ENCODE assay signal across 8 cellular contexts in the genomic region with DNA sequence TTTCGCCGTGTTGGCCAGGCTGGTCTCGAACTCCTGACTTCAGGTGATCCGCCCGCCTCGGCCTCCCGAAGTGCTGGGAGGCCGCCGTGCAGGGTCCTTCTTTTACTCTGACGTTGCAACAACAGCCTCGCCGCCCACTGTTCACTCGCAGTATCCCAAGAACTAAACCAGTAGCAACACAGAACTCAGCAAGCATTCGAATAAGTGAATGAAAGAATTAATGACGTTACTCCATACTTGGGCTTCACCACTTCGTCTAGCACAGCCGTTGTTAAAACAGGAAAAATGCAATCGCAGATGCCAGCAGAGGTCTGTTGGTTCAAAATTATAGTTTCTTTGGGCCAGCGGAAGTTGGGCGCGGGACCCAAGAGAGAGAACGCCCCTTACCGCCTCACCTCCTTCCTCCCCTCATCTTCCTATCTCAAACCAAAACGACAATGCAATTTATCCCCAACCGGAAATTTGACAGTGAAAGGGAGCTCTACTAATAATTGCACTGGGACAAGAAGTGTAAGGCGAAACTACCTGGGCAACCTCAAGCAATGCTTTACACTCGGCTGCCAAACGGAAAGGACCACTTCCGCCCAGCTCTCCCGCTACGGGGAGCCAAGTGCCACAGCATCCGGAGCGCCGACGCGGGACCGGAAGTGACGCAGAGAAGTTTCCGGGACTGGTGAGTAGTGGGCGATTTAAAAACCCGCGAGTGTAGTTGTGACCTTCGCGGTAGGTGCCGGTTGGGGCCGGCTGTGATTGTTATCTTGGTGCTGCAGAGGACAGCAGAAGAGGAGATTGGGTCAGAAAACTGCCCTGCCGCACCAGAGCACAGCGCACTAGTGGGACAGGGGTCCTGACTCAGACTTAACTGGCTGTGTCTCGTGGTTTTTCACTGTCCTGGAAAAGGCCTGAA. TPM values are rescaled to one million over a fixed set of nuclear protein-coding genes. Genes with fewer than 3 reads are reported as not detected.
DNase-seq lines count a peak whose midpoint lies in the region; ATAC-seq, FAIRE-seq and TF ChIP-seq lines count a peak whose summit lies in the region.

Gene NIF3L1 (plus strand): TSS at position 653 of the 907 bp plus-strand sequence. CDS start 2,573 bp downstream, outside the sequence.
Gene PPIL3 (minus strand): TSS at position 359 of the 907 bp plus-strand sequence. CDS start 1,462 bp downstream, outside the sequence.

- peak; percentile 86 for ATAC-seq in HG02938 (IDR thresholded peaks at IDR 0.05; ENCODE audit: unreplicated experiment)
- peak; percentile 98 for ATAC-seq in left ventricle myocardium superior
- peak; percentile 97 to 99 (median 98) for ATAC-seq in psoas muscle

- peak; percentile 63 for FAIRE-seq in urothelium cell line (lab: Jason Lieb, UNC)

- 0% methylated on average over 49 of the region's 49 CpGs for WGBS in psoas muscle, 3 donors

- no peaks in the 10 kb centered on the region for H3K9me3 ChIP-seq in psoas muscle

- peak; percentile 53 for TF ChIP-seq POLR2A in GM15510 (IDR thresholded peaks at IDR 0.05; ENCODE audit: borderline replicate concordance, extremely low read depth, insufficient read length)

- peak; percentile 76 to 78 for DNase-seq in NCI-H187 (lab: John Stamatoyannopoulos, UW)
- peak; percentile 78 to 100 (median 95) for DNase-seq in T-helper 2 cell
- peak; percentile 97 for DNase-seq in left ventricle myocardium superior
- DNase-seq in psoas muscle: peak; percentile 95 to 97
- peak; percentile 94 for DNase-seq in urothelium cell line (ENCODE audit: low spot score)

- H3K36me3 ChIP-seq in psoas muscle (ENCODE audit: insufficient read depth in 1 of 2, low read depth in 1 of 2): peaks cover 0 to 55% of the 10 kb centered on the region in 2 donors

- no peak for TF ChIP-seq CTCF in psoas muscle (IDR thresholded peaks at IDR 0.05)

- H3K4me1 ChIP-seq in psoas muscle: peaks cover 11% of the 10 kb centered on the region

- intact Hi-C loops in left ventricle myocardium superior (cut with micrococcal nuclease): no loop called here
- intact Hi-C loops in psoas muscle (cut with DNase I): loop anchor here in 1 of 2 donors (2.0 kb wide), 1 partner anchor 176 kb away; no protein-coding TSS in a partner anchor

- H3K27me3 ChIP-seq in psoas muscle (ENCODE audit: insufficient read depth in 3 of 3, low read length in 2 of 3): no peaks in the 10 kb centered on the region

- H3K4me3 ChIP-seq in psoas muscle: peak within 1 kb of the TSS; percentile 82

- peak within 1 kb of the TSS; percentile 92 for H3K27ac ChIP-seq in angular gyrus (ENCODE audit: low read depth, low read length)
- peak within 1 kb of the TSS; percentile 92 for H3K27ac ChIP-seq in psoas muscle

RNA-seq across cellular contexts. Expression of gene NIF3L1, which starts in this region (rescaled TPM):
- total RNA-seq in left ventricle myocardium superior: 16.9 TPM
- total RNA-seq in psoas muscle: 10 to 100 TPM; 11.6 to 21.7 (median 16.0) TPM
- 10 to 100 TPM; 21.2 to 50.0 (median 37.8) TPM for polyA plus RNA-seq in psoas muscle

RNA-seq across cellular contexts. Expression of gene PPIL3, which starts in this region (rescaled TPM):
- total RNA-seq in left ventricle myocardium superior (23.2 TPM), psoas muscle (10 to 100 TPM; 13.8 to 18.5 (median 16.8) TPM)
- polyA plus RNA-seq in psoas muscle: 10 to 100 TPM; 10.7 to 31.2 (median 18.1) TPM

Comparison
In these comparisons a context has a peak if more than half of its experiments do, and no peak if none do; other contexts are left out.
1. Peak in every context shown above with its lines: DNase-seq, ATAC-seq, H3K4me3 ChIP-seq and H3K27ac ChIP-seq.